Comparison of ENCODE assay signal across 1 cellular context in genomic region chr9:6506571-6506970, GRCh38.
TF ChIP-seq lines count a peak whose summit lies in the region.

No MANE protein-coding gene starts in this region.

TF ChIP-seq in GM23338, 12 proteins besides CTCF, POLR2A, EP300 and RAD21:
- no peak for TF ChIP-seq ETS1 (IDR thresholded peaks at IDR 0.05)
- TF ChIP-seq ZNF462 (CRISPR knock-in tag; IDR thresholded peaks at IDR 0.05) = no peak
- TF ChIP-seq STAT1 (IDR thresholded peaks at IDR 0.05; ENCODE audit: unreplicated experiment) = no peak
